In genomic region chr1:221823566-221823965, GRCh38 we compare ENCODE assay signal across 20 cellular contexts.
A peak's percentile ranks its signal among the peaks of the same experiment; 100 is the strongest.
DNase-seq lines count a peak whose midpoint lies in the region; ATAC-seq and TF ChIP-seq lines count a peak whose summit lies in the region.
"Had no signal": no experiment of that assay in that cellular context is flagged by ENCODE, and none has a peak within 500 bp of the region (broad histone marks: within the 10 kb centered on the region; RNA-seq: fewer than 3 reads in every experiment).

No MANE protein-coding gene starts in this region.

- H3K36me3 ChIP-seq in PC-9 (ENCODE audit: low read depth), result no peaks in the 10 kb centered on the region
- H3K36me3 ChIP-seq: ascending aorta, colonic mucosa, heart left ventricle, upper lobe of right lung had no signal

- POLR2A ChIA-PET in PC-9 (lab: Charles Lee; ENCODE audit: unreplicated experiment), result no interaction called here

- H2AFZ ChIP-seq in PC-9, result no peak overlapping the region

- ATAC-seq in GM18502 (IDR thresholded peaks at IDR 0.05; ENCODE audit: poor library complexity, unreplicated experiment), result peak; percentile 6
- peak; percentile 35 for ATAC-seq in GM19452 (IDR thresholded peaks at IDR 0.05; ENCODE audit: unreplicated experiment)
- peak; percentile 16 for ATAC-seq in HG02938 (IDR thresholded peaks at IDR 0.05; ENCODE audit: unreplicated experiment)
- ATAC-seq: heart left ventricle, sciatic nerve, upper lobe of right lung had no signal

- peak overlapping the region; percentile 2; the same call in 1 of the 2 replicates for H3K4me2 ChIP-seq in PC-9

- H3K27ac Mint-ChIP-seq in T-helper 2 cell treated with Interferon-gamma antibody and Interleukin-4, amounts not matched to agents 5 μg/mL and 100 μg/mL, for 36 hours, result no peak overlapping the region
- H3K27ac Mint-ChIP-seq: activated T-helper 2 cell treated with anti-CD3 and anti-CD28 coated beads, Interferon-gamma antibody, Interleukin-2, Interleukin-4, amounts not matched to agents 10 μg/mL and 5 μg/mL and 100 μg/mL, durations not matched to agents 14 hours and 24 hours and 36 hours had no signal

- H3K4me1 ChIP-seq in PC-9 (replicated peaks; ENCODE audit: insufficient read depth), result peaks cover 28% of the 10 kb centered on the region
- H3K4me1 ChIP-seq: ascending aorta, colonic mucosa had no signal

- H3K9me2 ChIP-seq in PC-9 (ENCODE audit: insufficient read depth), result no peaks in the 10 kb centered on the region

- no TSS peak for BruUV-seq in PC-9 (replicated peaks; lab: Mats Ljungman, UMichigan)

- DNase-seq in PC-9 (no peak), NCI-H146 (lab: John Stamatoyannopoulos, UW) (no peak), NCI-H1417 treated with DMSO at 0.1 percent for 48 hours (lab: John Stamatoyannopoulos, UW) (no peak)
- DNase-seq in T-helper 2 cell treated with Interferon-gamma antibody and Interleukin-4, amounts not matched to agents 5 μg/mL and 100 μg/mL, for 36 hours (ENCODE audit: low spot score), result no peak
- DNase-seq in stimulated activated CD4-positive, alpha-beta T cell treated with anti-CD3 and anti-CD28 coated beads, Interleukin-4, amount 100 ng/mL, for 1 hour, result no peak
- DNase-seq: colonic mucosa; erythroblast; heart left ventricle; KBM-7; NCI-H1105 treated with DMSO at 0.1 percent for 48 hours; SIG-M5; stimulated activated CD4-positive, alpha-beta T cell treated with anti-CD3 and anti-CD28 coated beads, Interleukin-2, amount 100 ng/mL, for 48 hours; upper lobe of right lung had no signal

- H3K27ac ChIP-seq in PC-9, result peak overlapping the region; percentile 29; the same call in 1 of the 2 replicates
- H3K27ac ChIP-seq: ascending aorta, colonic mucosa, heart left ventricle, upper lobe of right lung had no signal

- peaks cover 30% of the 10 kb centered on the region for H3K4me1 Mint-ChIP-seq in T-helper 2 cell treated with Interferon-gamma antibody and Interleukin-4, amounts not matched to agents 5 μg/mL and 100 μg/mL, for 36 hours (ENCODE audit: low read depth)

- no peaks in the 10 kb centered on the region for H4K20me1 ChIP-seq in PC-9 (ENCODE audit: insufficient read depth)

- H3K27me3 Mint-ChIP-seq in T-helper 2 cell treated with Interferon-gamma antibody and Interleukin-4, amounts not matched to agents 5 μg/mL and 100 μg/mL, for 36 hours (ENCODE audit: low read depth), result no peaks in the 10 kb centered on the region
- H3K27me3 Mint-ChIP-seq: activated CD8-positive, alpha-beta T cell treated with anti-CD3 and anti-CD28 coated beads for 36 hours had no signal

- CTCF ChIA-PET in PC-9 (lab: Charles Lee), result no interaction called here

- H3K9me3 ChIP-seq in PC-9 (ENCODE audit: insufficient read depth, low read depth), result no peaks in the 10 kb centered on the region; the same call in 1 of the 2 replicates
- H3K9me3 ChIP-seq: ascending aorta, colonic mucosa, upper lobe of right lung had no signal

- no peak overlapping the region for H3K4me3 ChIP-seq in PC-9
- H3K4me3 ChIP-seq: ascending aorta, colonic mucosa, heart left ventricle, upper lobe of right lung had no signal

- H3K27me3 ChIP-seq in PC-9 (ENCODE audit: insufficient read depth, low read depth), result no peaks in the 10 kb centered on the region
- H3K27me3 ChIP-seq: ascending aorta, colonic mucosa, heart left ventricle, upper lobe of right lung had no signal

- H3K79me2 ChIP-seq in PC-9 (ENCODE audit: low read depth), result no peaks in the 10 kb centered on the region

- no peaks in the 10 kb centered on the region for H3K36me3 Mint-ChIP-seq in T-helper 2 cell treated with Interferon-gamma antibody and Interleukin-4, amounts not matched to agents 5 μg/mL and 100 μg/mL, for 36 hours (ENCODE audit: low read depth)

- peaks cover 17% of the 10 kb centered on the region for H3F3A ChIP-seq in PC-9 (ENCODE audit: insufficient read depth, low read depth)

- no peaks in the 10 kb centered on the region for H3K9me3 Mint-ChIP-seq in T-helper 2 cell treated with Interferon-gamma antibody and Interleukin-4, amounts not matched to agents 5 μg/mL and 100 μg/mL, for 36 hours
- H3K9me3 Mint-ChIP-seq: activated T-helper 2 cell treated with anti-CD3 and anti-CD28 coated beads, Interferon-gamma antibody, Interleukin-2, Interleukin-4, amounts not matched to agents 10 μg/mL and 5 μg/mL and 100 μg/mL, durations not matched to agents 14 hours and 24 hours and 36 hours had no signal

- no peak overlapping the region for H3K4me3 Mint-ChIP-seq in T-helper 2 cell treated with Interferon-gamma antibody and Interleukin-4, amounts not matched to agents 5 μg/mL and 100 μg/mL, for 36 hours
- H3K4me3 Mint-ChIP-seq: activated CD8-positive, alpha-beta T cell treated with anti-CD3 and anti-CD28 coated beads for 36 hours had no signal

- intact Hi-C loops in PC-9 (cut with micrococcal nuclease; ENCODE audit: unreplicated experiment), result loop anchor here (10.0 kb wide), 1 partner anchor 631 kb away; no protein-coding TSS in a partner anchor

- TF ChIP-seq CTCF in PC-9 (conservative IDR thresholded peaks at IDR 0.05), result no peak
